In the genomic region with DNA sequence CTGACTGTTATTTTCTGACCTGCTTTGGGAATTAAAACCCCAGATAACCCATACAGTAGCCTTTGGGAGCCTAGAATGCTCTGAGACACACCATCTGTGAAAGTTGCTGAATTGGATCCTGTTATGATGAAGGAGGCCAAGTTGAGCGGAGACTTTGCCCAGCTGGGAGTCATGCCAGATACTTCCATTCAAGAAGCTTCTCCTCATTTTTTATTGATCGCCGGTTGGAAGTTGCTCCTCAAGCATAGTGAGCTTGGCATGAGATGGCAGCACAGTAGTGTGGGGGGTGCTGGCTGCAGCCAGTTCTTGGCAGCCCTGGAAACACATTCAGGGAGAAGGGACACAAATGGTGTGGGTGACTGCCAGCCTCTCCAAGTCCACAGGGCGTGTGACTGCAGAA, we compare ENCODE assay signal across 24 cellular contexts.
A peak's percentile ranks its signal among the peaks of the same experiment; 100 is the strongest.
DNase-seq lines count a peak whose midpoint lies in the region; ATAC-seq lines count a peak whose summit lies in the region.
"Had no signal": no experiment of that assay in that cellular context is flagged by ENCODE, and none has a peak within 500 bp of the region (broad histone marks: within the 10 kb centered on the region; RNA-seq: fewer than 3 reads in every experiment).

No MANE protein-coding gene starts in this region.

- DNase-seq in C1 segment of cervical spinal cord (lab: John Stamatoyannopoulos, UW) (peak in 12 of 14 donors; percentile 2 to 69 (median 31)), amygdala (lab: John Stamatoyannopoulos, UW) (peak in 50 of 56 donors; percentile 1 to 81 (median 33)), head of caudate nucleus (peak; percentile 4 to 74 (median 34)), posterior cingulate gyrus (peak in 9 of 10 donors; percentile 16 to 77 (median 38)), SIG-M5 (lab: John Stamatoyannopoulos, UW) (no peak), activated gamma-delta T cell treated with Interleukin-2 at 50 U/mL for 16 hours (no peak), NCI-H1105 treated with DMSO at 0.1 percent for 48 hours (lab: John Stamatoyannopoulos, UW) (no peak)
- DNase-seq: activated CD4-positive, CD25-positive, alpha-beta regulatory T cell; activated CD8-positive, alpha-beta T cell treated with anti-CD3 and anti-CD28 coated beads for 36 hours; activated naive CD4-positive, alpha-beta T cell treated with anti-CD3 and anti-CD28 coated beads for 36 hours; aorta; CD4-positive, alpha-beta memory T cell; DND-41; effector memory CD8-positive, alpha-beta T cell; esophagus squamous epithelium; glutamatergic neuron; H9; Karpas-422; NCI-H1105; NCI-H2081; NCI-H510A; RPMI8226; T1000 had no signal

- intact Hi-C loops in head of caudate nucleus (cut with DNase I), result no loop called here
- intact Hi-C loops in posterior cingulate gyrus (cut with DNase I), result no loop called here

- ATAC-seq in GM19023 (IDR thresholded peaks at IDR 0.05; ENCODE audit: unreplicated experiment), result no peak
- ATAC-seq: activated CD8-positive, alpha-beta T cell treated with anti-CD3 and anti-CD28 coated beads for 36 hours; effector memory CD8-positive, alpha-beta T cell had no signal

Comparison
In these comparisons a context has a peak if more than half of its experiments do, and no peak if none do; other contexts are left out.
1. DNase-seq: peak in C1 segment of cervical spinal cord (12 of 14), amygdala (50 of 56), head of caudate nucleus (42 of 42) and posterior cingulate gyrus (9 of 10); none in SIG-M5 (single experiment), activated gamma-delta T cell treated with Interleukin-2 at 50 U/mL for 16 hours (single experiment) and NCI-H1105 treated with DMSO at 0.1 percent for 48 hours (single experiment).